Comparison of ENCODE assay signal across 9 cellular contexts in the genomic region with DNA sequence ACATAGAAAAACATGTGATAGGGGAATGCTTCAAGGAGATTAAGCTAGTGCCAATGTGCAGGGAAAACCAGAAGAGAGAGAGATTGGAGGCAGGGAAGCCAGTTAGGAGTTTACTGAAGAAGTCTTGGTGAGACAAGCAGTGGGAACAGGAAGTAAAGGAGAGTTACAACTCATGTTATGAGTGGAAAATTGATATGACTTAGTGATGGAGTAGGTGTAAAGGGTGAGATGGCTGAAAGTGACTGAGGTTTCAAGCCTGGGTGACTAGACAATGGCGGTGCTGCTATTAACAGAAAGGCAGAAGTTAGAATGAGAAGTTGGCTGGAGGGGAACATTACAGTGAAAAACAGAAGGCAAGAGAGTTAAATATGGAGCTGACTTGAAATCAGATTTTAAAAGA. TPM values are rescaled to one million over a fixed set of nuclear protein-coding genes. Genes with fewer than 3 reads are reported as not detected.
DNase-seq lines count a peak whose midpoint lies in the region; ATAC-seq lines count a peak whose summit lies in the region.
"Had no signal": no experiment of that assay in that cellular context is flagged by ENCODE, and none has a peak within 500 bp of the region (broad histone marks: within the 10 kb centered on the region; RNA-seq: fewer than 3 reads in every experiment).

No MANE protein-coding gene starts in this region.

- no peak overlapping the region for H3K27ac ChIP-seq in mesenchymal stem cell (ENCODE audit: low read length, poor library complexity, severe bottlenecking)

- no peak overlapping the region for H3K18ac ChIP-seq in mesenchymal stem cell (ENCODE audit: low read depth in 1 of 2, low read length in 2 of 2)

- H4K91ac ChIP-seq in mesenchymal stem cell (ENCODE audit: low read length): no peak overlapping the region

- no peak overlapping the region for H3K23ac ChIP-seq in mesenchymal stem cell (ENCODE audit: low read length in 2 of 2)

- peak overlapping the region; percentile 31 for H2AK5ac ChIP-seq in mesenchymal stem cell (ENCODE audit: low read length, severe bottlenecking)

- ATAC-seq in activated CD4-positive, CD25-positive, alpha-beta regulatory T cell treated with anti-CD3 and anti-CD28 coated beads, Interleukin-2, amount 50 U/mL, for 24 hours: peak; percentile 68 to 73
- ATAC-seq in GM21381 (IDR thresholded peaks at IDR 0.05; ENCODE audit: unreplicated experiment) (peak; percentile 68), HG03175 (IDR thresholded peaks at IDR 0.05; ENCODE audit: unreplicated experiment) (peak; percentile 73)

- H3K79me1 ChIP-seq in mesenchymal stem cell (replicated peaks; ENCODE audit: low read length, poor library complexity, severe bottlenecking): no peaks in the 10 kb centered on the region

- H3K4me1 ChIP-seq in mesenchymal stem cell (ENCODE audit: control insufficient read depth, insufficient read depth, low read depth, low read length): no peaks in the 10 kb centered on the region

- H3K4ac ChIP-seq in mesenchymal stem cell (ENCODE audit: low read depth in 1 of 2, low read length in 2 of 2): no peak overlapping the region

- no peak overlapping the region for H2BK5ac ChIP-seq in mesenchymal stem cell (ENCODE audit: low read depth, low read length, poor library complexity, severe bottlenecking)

- H3K14ac ChIP-seq in mesenchymal stem cell (ENCODE audit: low read length in 2 of 2): no peak overlapping the region

- no peak overlapping the region for H3K4me3 ChIP-seq in mesenchymal stem cell (ENCODE audit: insufficient read depth in 1 of 2, low read depth in 1 of 2, low read length in 2 of 2)

- H2AFZ ChIP-seq in mesenchymal stem cell (ENCODE audit: low read depth, low read length): no peak overlapping the region

- WGBS in mesenchymal stem cell: 100% methylated on average over 1 of the region's 1 CpG

- no peak for DNase-seq in activated CD4-positive, CD25-positive, alpha-beta regulatory T cell treated with anti-CD3 and anti-CD28 coated beads, Interleukin-2, amount 50 U/mL, for 72 hours
- no peak for DNase-seq in mesenchymal stem cell
- no peak for DNase-seq in anterior cingulate cortex (lab: John Stamatoyannopoulos, UW)
- DNase-seq in NCI-H2081 treated with DMSO at 0.1 percent for 48 hours (lab: John Stamatoyannopoulos, UW): no peak
- no peak for DNase-seq in AG08396 (ENCODE audit: low spot score)
- DNase-seq: glutamatergic neuron had no signal

- no peak overlapping the region for H2BK120ac ChIP-seq in mesenchymal stem cell (ENCODE audit: low read depth, low read length)

- no peak overlapping the region for H3K4me2 ChIP-seq in mesenchymal stem cell (ENCODE audit: low read length, poor library complexity, severe bottlenecking)

- no peaks in the 10 kb centered on the region for H3K36me3 ChIP-seq in mesenchymal stem cell (ENCODE audit: control insufficient read depth in 1 of 2, insufficient read depth in 2 of 2, low read depth in 1 of 2, low read length in 2 of 2)

- H3K9ac ChIP-seq in mesenchymal stem cell (ENCODE audit: low read length): no peak overlapping the region

- no peak overlapping the region for H2BK12ac ChIP-seq in mesenchymal stem cell (ENCODE audit: low read length in 2 of 2)

- H3K9me3 ChIP-seq in mesenchymal stem cell (ENCODE audit: control insufficient read depth, low read length): no peaks in the 10 kb centered on the region

- H4K8ac ChIP-seq in mesenchymal stem cell (ENCODE audit: low read length): no peak overlapping the region

- no peaks in the 10 kb centered on the region for H3K27me3 ChIP-seq in mesenchymal stem cell (ENCODE audit: control insufficient read depth in 1 of 2, insufficient read depth in 1 of 2, low read length in 2 of 2)

- no peak overlapping the region for H2BK15ac ChIP-seq in mesenchymal stem cell (ENCODE audit: low read depth, poor library complexity, severe bottlenecking)

RNA-seq across cellular contexts. Expression of a gene that starts 16.5 kb away (rescaled TPM):
- 13.9 TPM for polyA plus RNA-seq in mesenchymal stem cell (2013, experiment 1 of 2)
- polyA plus RNA-seq in mesenchymal stem cell (2013, experiment 2 of 2): 14.3 TPM

RNA-seq across cellular contexts. Expression of a gene that starts 17.3 kb away (rescaled TPM):
- 11.7 TPM for polyA plus RNA-seq in mesenchymal stem cell (2013, experiment 1 of 2)
- polyA plus RNA-seq in mesenchymal stem cell (2013, experiment 2 of 2): 11.7 TPM

RNA-seq across cellular contexts. Expression of a gene that starts 41.3 kb away (rescaled TPM):
- 21.6 TPM for polyA plus RNA-seq in mesenchymal stem cell (2013, experiment 1 of 2)
- 20.7 TPM for polyA plus RNA-seq in mesenchymal stem cell (2013, experiment 2 of 2)

RNA-seq across cellular contexts. Expression of a gene that starts 41.6 kb away (rescaled TPM):
- polyA plus RNA-seq in mesenchymal stem cell (2013, experiment 1 of 2): 81.1 TPM
- 81.5 TPM for polyA plus RNA-seq in mesenchymal stem cell (2013, experiment 2 of 2)

RNA-seq across cellular contexts. Expression of a gene that starts 45.0 kb away (rescaled TPM):
- polyA plus RNA-seq in mesenchymal stem cell (2013, experiment 1 of 2): not detected
- 0.03 TPM for polyA plus RNA-seq in mesenchymal stem cell (2013, experiment 2 of 2)
